Comparison of ENCODE assay signal across 8 cellular contexts in the genomic region with DNA sequence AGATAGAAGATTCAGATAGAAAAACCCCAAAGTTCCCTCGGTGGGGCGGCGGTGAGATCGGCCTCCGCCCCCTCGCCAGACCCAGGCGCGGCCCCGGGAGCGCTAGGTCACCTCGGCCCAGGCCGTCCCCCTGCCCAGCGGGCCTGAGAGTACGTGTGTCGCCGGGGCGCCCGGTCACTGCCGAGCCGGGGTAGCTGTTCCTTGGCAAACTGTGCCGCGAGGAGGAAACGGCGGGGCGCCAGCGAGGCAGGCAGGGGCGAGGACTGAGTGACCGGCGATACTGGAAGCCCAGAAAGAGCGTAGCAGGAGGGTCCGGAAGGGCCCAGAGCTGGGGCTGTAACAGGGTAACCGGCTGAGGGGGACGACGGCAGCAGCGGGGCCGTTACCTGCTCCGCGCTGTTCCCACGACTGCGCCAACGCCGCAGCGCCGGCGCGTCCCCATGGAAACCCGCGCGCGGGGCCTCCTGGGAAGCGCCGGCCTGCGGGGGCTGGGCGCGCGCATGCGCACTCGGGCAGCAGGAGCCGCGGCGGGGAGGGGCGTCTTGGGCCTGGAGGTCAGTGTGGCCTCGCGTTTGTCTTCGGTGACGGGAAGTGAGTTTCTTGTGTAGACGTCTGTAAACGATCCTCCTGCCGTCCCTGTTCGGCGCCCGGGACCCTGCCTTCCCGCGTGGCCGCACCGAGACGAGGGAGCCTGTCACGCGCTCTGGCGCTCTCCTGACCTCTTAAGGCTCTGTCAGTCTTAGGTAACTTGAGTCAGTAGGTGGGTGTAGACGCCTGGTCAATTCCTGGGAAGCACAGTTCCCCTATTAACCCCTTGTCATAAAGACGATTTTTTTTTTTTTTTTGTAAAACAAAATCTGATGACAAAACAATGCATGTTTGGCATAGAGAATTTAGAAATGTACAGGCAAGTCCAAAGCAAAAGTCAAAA. TPM values are rescaled to one million over a fixed set of nuclear protein-coding genes. Genes with fewer than 3 reads are reported as not detected.
DNase-seq lines count a peak whose midpoint lies in the region; ATAC-seq, FAIRE-seq and TF ChIP-seq lines count a peak whose summit lies in the region.

A gene (minus strand): TSS at position 440 of the 931 bp plus-strand sequence. CDS start 17,285 bp downstream, outside the sequence.

- peak within 1 kb of the TSS; percentile 77 to 87 (median 79) for H3K4me3 ChIP-seq in keratinocyte (ENCODE audit: control insufficient read depth in 2 of 3, extremely low read depth in 1 of 3, insufficient read depth in 2 of 3, low read depth in 1 of 3, low read length in 3 of 3)

- H3K4me3 Mint-ChIP-seq in activated B cell treated with CpG ODN at 0.5 μM for 24 hours, result peak within 1 kb of the TSS; percentile 94

- H3K4me1 Mint-ChIP-seq in activated B cell treated with CpG ODN at 0.5 μM for 24 hours, result peaks cover 12% of the 10 kb centered on the region

- intact Hi-C loops in activated B cell treated with CpG ODN at 0.5 μM for 24 hours (cut with micrococcal nuclease), result loop anchor here (1.0 to 2.0 kb wide), 5 partner anchors 58 to 1881 kb away; a partner anchor contains a TSS

- peaks cover 12% of the 10 kb centered on the region for H3K4me1 ChIP-seq in keratinocyte (ENCODE audit: control insufficient read depth, extremely low read depth, insufficient read depth, low read length)

- peak within 1 kb of the TSS; percentile 85 for H3K9ac ChIP-seq in keratinocyte (ENCODE audit: control insufficient read depth, extremely low read depth, insufficient read depth, low read length)

- H3K36me3 ChIP-seq in keratinocyte (ENCODE audit: control insufficient read depth in 2 of 2, extremely low read depth in 1 of 2, insufficient read depth in 2 of 2, low read length in 2 of 2), result no peaks in the 10 kb centered on the region

- peak within 1 kb of the TSS; percentile 95 for H3K27ac Mint-ChIP-seq in activated B cell treated with CpG ODN at 0.5 μM for 24 hours

- H2AFZ ChIP-seq in keratinocyte (ENCODE audit: control insufficient read depth, low read length), result peak within 1 kb of the TSS; percentile 98

- H3K9me3 ChIP-seq in keratinocyte (ENCODE audit: control insufficient read depth, low read depth, low read length), result no peaks in the 10 kb centered on the region

- peaks cover 12% of the 10 kb centered on the region for H3K27me3 Mint-ChIP-seq in activated B cell treated with CpG ODN at 0.5 μM for 24 hours

- H3K9me3 Mint-ChIP-seq in activated B cell treated with CpG ODN at 0.5 μM for 24 hours, result no peaks in the 10 kb centered on the region

- CTCF ChIA-PET in activated B cell treated with CpG ODN at 0.5 μM for 24 hours (lab: Charles Lee), result no interaction called here

- dilution Hi-C loops in keratinocyte (cut with MboI; ENCODE audit: extremely low pct_ligation_motif_present, low sequenced_read_pairs), result no loop called here

- ATAC-seq in GM18909 (IDR thresholded peaks at IDR 0.05; ENCODE audit: poor library complexity, unreplicated experiment), result peak; percentile 90
- peak; percentile 88 for ATAC-seq in HG03159 (IDR thresholded peaks at IDR 0.05; ENCODE audit: unreplicated experiment)
- peak; percentile 91 for ATAC-seq in activated B cell treated with CpG ODN at 0.5 μM for 24 hours (ENCODE audit: low read depth)

- POLR2A ChIA-PET in activated B cell treated with CpG ODN at 0.5 μM for 24 hours (lab: Charles Lee), result interaction anchor here (0.6 to 2.1 kb wide), 3 partner anchors 132 to 1998 kb away, joined by 3 to 7 read pairs (median 3); a partner anchor contains a TSS

- H3K9me1 ChIP-seq in keratinocyte (ENCODE audit: control insufficient read depth, extremely low read depth, insufficient read depth, low read length), result no peaks in the 10 kb centered on the region

- H3K27me3 ChIP-seq in keratinocyte (ENCODE audit: control insufficient read depth, extremely low read depth, insufficient read depth, low read length), result no peaks in the 10 kb centered on the region

- DNase-seq in AG09319 (ENCODE audit: extremely low read depth, low read depth) (peak; percentile 71), NCI-H2227 treated with DMSO at 0.1 percent for 48 hours (lab: John Stamatoyannopoulos, UW) (peak; percentile 88), activated B cell treated with CpG ODN at 0.5 μM for 24 hours (peak; percentile 95), caudate nucleus (lab: John Stamatoyannopoulos, UW) (peak; percentile 27 to 92 (median 80)), keratinocyte (ENCODE audit: low read depth, low spot score) (peak; percentile 15)
- peak; percentile 80 to 85 (median 84) for DNase-seq in stimulated activated CD4-positive, alpha-beta T cell treated with anti-CD3 and anti-CD28 coated beads, Interleukin-12 subunit alpha, Interleukin-12 subunit beta, amount 100 ng/mL, for 48 hours (ENCODE audit: low read depth in 2 of 3, low spot score in 1 of 3)

- H3K79me2 ChIP-seq in keratinocyte (ENCODE audit: control insufficient read depth, insufficient read depth, low read length), result no peaks in the 10 kb centered on the region

- H3K36me3 Mint-ChIP-seq in activated B cell treated with CpG ODN at 0.5 μM for 24 hours (ENCODE audit: low read depth), result peaks cover 6% of the 10 kb centered on the region

- peak; percentile 24 for TF ChIP-seq CTCF in AG09319 (IDR thresholded peaks at IDR 0.05; ENCODE audit: low read depth, low read length)
- TF ChIP-seq CTCF in activated B cell treated with CpG ODN at 0.5 μM for 24 hours (IDR thresholded peaks at IDR 0.05), result no peak
- TF ChIP-seq CTCF in keratinocyte (optimal IDR thresholded peaks at IDR 0.05 in 1 of 3, IDR thresholded peaks at IDR 0.05 in 1 of 3, conservative IDR thresholded peaks at IDR 0.05 in 1 of 3; ENCODE audit: extremely low read depth in 1 of 3, insufficient read depth in 2 of 3, low read length in 3 of 3), result peak in 2 of 3 experiments; percentile 30 to 31

- H3K4me2 ChIP-seq in keratinocyte (ENCODE audit: control insufficient read depth, extremely low read depth, insufficient read depth, low read depth, low read length), result peak within 1 kb of the TSS; percentile 92

- FAIRE-seq in keratinocyte (lab: Jason Lieb, UNC), result no peak

- no peaks in the 10 kb centered on the region for H4K20me1 ChIP-seq in keratinocyte (ENCODE audit: control insufficient read depth, extremely low read depth, insufficient read depth, low read length)

- H3K27ac ChIP-seq in caudate nucleus (ENCODE audit: low read depth, low read length), result peak within 1 kb of the TSS; percentile 99
- peak within 1 kb of the TSS; percentile 82 for H3K27ac ChIP-seq in keratinocyte (ENCODE audit: control insufficient read depth, insufficient read depth, low read length)

RNA-seq across cellular contexts. Expression of the gene that starts here (rescaled TPM):
- 0.33 and 0.86 TPM in 2 replicates for total RNA-seq in activated B cell treated with CpG ODN at 0.5 μM for 24 hours
- polyA plus RNA-seq in keratinocyte, result 0.74 to 0.96 TPM (median 0.94 TPM) in 3 replicates
- 0.87 TPM for polyA plus RNA-seq in keratinocyte (2011; ENCODE audit: low read depth)
- polyA plus RNA-seq in keratinocyte (2011; cell fraction: cytosol; rRNA removed), result 0.92 and 2.1 TPM in 2 replicates
- 1.1 and 1.4 TPM in 2 replicates for polyA plus RNA-seq in keratinocyte (2011; cell fraction: nucleus; rRNA removed)
- polyA plus RNA-seq in keratinocyte (2012; ENCODE audit: low replicate concordance), result 0.78 and 1.1 TPM in 2 replicates
- polyA minus RNA-seq in keratinocyte, result 0.16 to 0.83 TPM in 2 of 3 replicates, not detected in the other
- polyA minus RNA-seq in keratinocyte (2011; cell fraction: cytosol; rRNA and poly(A)+ RNA removed), result 2.1 TPM
- 0.85 TPM in 1 of 2 replicates, not detected in the other for polyA minus RNA-seq in keratinocyte (2011; cell fraction: nucleus; rRNA and poly(A)+ RNA removed)

Comparison
In these comparisons a context has a peak if more than half of its experiments do, and no peak if none do; other contexts are left out.
1. Peak in every context shown above with its lines: DNase-seq, ATAC-seq, H3K4me3 ChIP-seq and H3K27ac ChIP-seq.
2. Peak in DNase-seq and ATAC-seq in activated B cell treated with CpG ODN at 0.5 μM for 24 hours; RNA of the gene not detected or under 1 TPM.
3. DNase-seq: peak in every context shown above with its lines; median percentile 95 in activated B cell treated with CpG ODN at 0.5 μM for 24 hours; 88 in NCI-H2227 treated with DMSO at 0.1 percent for 48 hours; 84 in stimulated activated CD4-positive, alpha-beta T cell treated with anti-CD3 and anti-CD28 coated beads, Interleukin-12 subunit alpha, Interleukin-12 subunit beta, amount 100 ng/mL, for 48 hours; 80 in caudate nucleus; 71 in AG09319; 15 in keratinocyte.